ENCODE assay signal across 22 cellular contexts in the genomic region with DNA sequence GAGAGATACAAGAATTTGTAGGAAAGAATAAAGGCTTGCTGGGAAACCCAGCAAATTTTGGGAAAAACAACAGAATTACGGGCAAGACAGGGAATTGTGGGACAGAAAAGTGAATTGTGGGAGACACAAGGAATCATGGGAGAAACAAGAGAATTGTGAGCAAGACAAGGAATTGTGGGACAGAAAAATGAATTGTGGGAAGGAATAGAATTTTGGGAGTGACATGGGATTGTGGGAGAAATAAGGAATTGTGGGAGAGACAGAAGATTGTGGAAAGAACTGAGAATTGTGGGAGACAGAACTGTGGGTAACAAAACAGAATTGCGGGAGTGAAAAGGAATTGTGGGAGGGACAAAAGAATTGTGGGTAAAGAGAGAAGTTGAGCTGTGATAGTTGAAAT. TPM values are rescaled to one million over a fixed set of nuclear protein-coding genes. Genes with fewer than 3 reads are reported as not detected.
DNase-seq lines count a peak whose midpoint lies in the region; ATAC-seq lines count a peak whose summit lies in the region.
"Had no signal": no experiment of that assay in that cellular context is flagged by ENCODE, and none has a peak within 500 bp of the region (broad histone marks: within the 10 kb centered on the region; RNA-seq: fewer than 3 reads in every experiment).

No MANE protein-coding gene starts in this region.

- no peak overlapping the region for H3K27ac Mint-ChIP-seq in activated T-helper 17 cell treated with anti-CD3 and anti-CD28 coated beads, Interleukin-2, amount 50 U/mL, for 72 hours

- no peak for ATAC-seq in GM18520 (IDR thresholded peaks at IDR 0.05; ENCODE audit: unreplicated experiment)
- ATAC-seq in activated T-helper 17 cell treated with anti-CD3 and anti-CD28 coated beads, Interleukin-2, amount 50 U/mL, for 72 hours (replicated peaks), result no peak
- ATAC-seq: activated T-cell treated with anti-CD3 and anti-CD28 coated beads, Interleukin-2, amount 50 U/mL, for 72 hours; heart right ventricle; lower lobe of right lung; stimulated activated naive CD8-positive, alpha-beta T cell treated with anti-CD3 and anti-CD28 coated beads, Interleukin-15, amount 100 ng/mL, for 72 hours had no signal

- H3K4me1 Mint-ChIP-seq in activated T-helper 17 cell treated with anti-CD3 and anti-CD28 coated beads, Interleukin-2, amount 50 U/mL, for 72 hours, result peaks cover 6% of the 10 kb centered on the region

- H3K9ac ChIP-seq in Karpas-422 (ENCODE audit: low read length) (peak overlapping the region; percentile 80), SK-N-MC (ENCODE audit: insufficient read length) (no peak overlapping the region)

- no peak overlapping the region for H3K4me3 Mint-ChIP-seq in activated T-helper 17 cell treated with anti-CD3 and anti-CD28 coated beads, Interleukin-2, amount 50 U/mL, for 72 hours
- H3K4me3 Mint-ChIP-seq: activated naive CD8-positive, alpha-beta T cell treated with anti-CD3 and anti-CD28 coated beads, Interleukin-2, amount 10 ng/mL, durations not matched to agents 7 days and 5 days; activated T-cell treated with anti-CD3 and anti-CD28 coated beads, Interleukin-2, amount 50 U/mL, for 72 hours; type B pancreatic cell had no signal

- no peaks in the 10 kb centered on the region for H3K27me3 Mint-ChIP-seq in activated T-helper 17 cell treated with anti-CD3 and anti-CD28 coated beads, Interleukin-2, amount 50 U/mL, for 72 hours
- H3K27me3 Mint-ChIP-seq: activated naive CD8-positive, alpha-beta T cell treated with anti-CD3 and anti-CD28 coated beads, Interleukin-2, amount 10 ng/mL, durations not matched to agents 7 days and 5 days; stimulated activated naive CD8-positive, alpha-beta T cell treated with anti-CD3 and anti-CD28 coated beads, Interleukin-15, amount 100 ng/mL, for 72 hours; type B pancreatic cell had no signal

- H3K4me3 ChIP-seq in GM08714 (ENCODE audit: low read length) (peak overlapping the region; percentile 58; the same call in 1 of the 2 replicates), Karpas-422 (ENCODE audit: low read length) (peak overlapping the region; percentile 79), SK-N-MC (peak overlapping the region; percentile 82; the same call in 1 of the 2 replicates), neuron (ENCODE audit: low read length) (peak overlapping the region; percentile 57)

- intact Hi-C loops in posterior vena cava (cut with DNase I), result loop anchor here in 1 of 2 donors (5.0 kb wide), 1 partner anchor 863 kb away; no protein-coding TSS in a partner anchor

- no peak overlapping the region for H3K27ac ChIP-seq in Karpas-422 (ENCODE audit: low read length)
- no peak overlapping the region for H3K27ac ChIP-seq in SK-N-MC
- H3K27ac ChIP-seq: ovary had no signal

- H3K4me1 ChIP-seq in Karpas-422 (ENCODE audit: low read length), result peaks cover 30% of the 10 kb centered on the region
- peaks cover 6% of the 10 kb centered on the region for H3K4me1 ChIP-seq in neuron (ENCODE audit: insufficient read depth, low read length)
- H3K4me1 ChIP-seq: BE2C had no signal

- no peaks in the 10 kb centered on the region for H3K9me3 Mint-ChIP-seq in activated T-helper 17 cell treated with anti-CD3 and anti-CD28 coated beads, Interleukin-2, amount 50 U/mL, for 72 hours
- H3K9me3 Mint-ChIP-seq: activated naive CD8-positive, alpha-beta T cell treated with anti-CD3 and anti-CD28 coated beads, Interleukin-2, amount 10 ng/mL, durations not matched to agents 7 days and 5 days; activated T-cell treated with anti-CD3 and anti-CD28 coated beads, Interleukin-2, amount 50 U/mL, for 72 hours; stimulated activated naive CD8-positive, alpha-beta T cell treated with anti-CD3 and anti-CD28 coated beads, Interleukin-15, amount 100 ng/mL, for 72 hours; type B pancreatic cell had no signal

- peaks cover 35% of the 10 kb centered on the region for H3K79me2 ChIP-seq in Karpas-422 (ENCODE audit: low read length)

- H3K4me2 ChIP-seq in Karpas-422 (ENCODE audit: low read depth, low read length, poor library complexity, severe bottlenecking), result peak overlapping the region; percentile 79

- no peak overlapping the region for H2AFZ ChIP-seq in Karpas-422 (ENCODE audit: low read length)
- no peak overlapping the region for H2AFZ ChIP-seq in neuron (ENCODE audit: low read depth, low read length)

- DNase-seq in Karpas-422 (no peak), SK-N-MC (ENCODE audit: low read depth, low spot score) (no peak), posterior vena cava (ENCODE audit: low spot score) (no peak), LoVo (ENCODE audit: low spot score) (no peak)
- DNase-seq: activated CD4-positive, alpha-beta T cell treated with anti-CD3 and anti-CD28 coated beads for 1 hour; activated naive CD8-positive, alpha-beta T cell treated with anti-CD3 and anti-CD28 coated beads, Interleukin-2, amount 10 ng/mL, durations not matched to agents 7 days and 5 days; activated T-cell treated with anti-CD3 and anti-CD28 coated beads, Interleukin-2, amount 50 U/mL, for 72 hours; BE2C; cortex of kidney; heart right ventricle; Kasumi-1; lower lobe of right lung; NCI-H146; NCI-H2171 treated with DMSO at 0.1 percent for 48 hours; ovary; stimulated activated CD4-positive, alpha-beta T cell treated with anti-CD3 and anti-CD28 coated beads, Interleukin-4, amount 100 ng/mL, for 1 hour; stimulated activated naive CD8-positive, alpha-beta T cell treated with anti-CD3 and anti-CD28 coated beads, Interleukin-15, amount 100 ng/mL, for 72 hours had no signal

- H3K9me2 ChIP-seq in Karpas-422 (replicated peaks; ENCODE audit: insufficient read depth, low read length), result no peaks in the 10 kb centered on the region

- H3K9me3 ChIP-seq in Karpas-422 (ENCODE audit: low read length) (peaks cover 7% of the 10 kb centered on the region), SK-N-MC (ENCODE audit: low read depth, low read length) (no peaks in the 10 kb centered on the region), neuron (ENCODE audit: low read length) (no peaks in the 10 kb centered on the region)
- H3K9me3 ChIP-seq: BE2C, heart right ventricle, lower lobe of right lung, ovary had no signal

- H3K27me3 ChIP-seq in Karpas-422 (ENCODE audit: low read length), result no peaks in the 10 kb centered on the region
- no peaks in the 10 kb centered on the region for H3K27me3 ChIP-seq in neuron (ENCODE audit: insufficient read depth, low read length)
- H3K27me3 ChIP-seq: BE2C, heart right ventricle, ovary had no signal

- no peaks in the 10 kb centered on the region for H3K36me3 ChIP-seq in Karpas-422 (ENCODE audit: insufficient read depth, low read length)
- peaks cover 8% of the 10 kb centered on the region; the same call in 1 of the 2 replicates for H3K36me3 ChIP-seq in SK-N-MC (ENCODE audit: insufficient read depth, low read length)
- peaks cover 5% of the 10 kb centered on the region for H3K36me3 ChIP-seq in neuron (ENCODE audit: insufficient read depth, low read length)
- H3K36me3 ChIP-seq: BE2C, ovary had no signal

- H4K20me1 ChIP-seq in Karpas-422 (ENCODE audit: insufficient read depth, low read depth, low read length), result peaks cover 11% of the 10 kb centered on the region; the same call in 1 of the 2 replicates

- H3K36me3 Mint-ChIP-seq in activated T-helper 17 cell treated with anti-CD3 and anti-CD28 coated beads, Interleukin-2, amount 50 U/mL, for 72 hours (ENCODE audit: low read depth), result peaks cover 35% of the 10 kb centered on the region

RNA-seq across cellular contexts. Expression of a gene that starts 1.2 kb away (rescaled TPM):
- 13.7 and 27.4 TPM in 2 replicates for total RNA-seq in Karpas-422 (2014; rRNA removed; shearing (Covaris generic); ENCODE audit: low replicate concordance)
- 10 to 100 TPM; 15.5 to 29.8 TPM for total RNA-seq in activated T-helper 17 cell treated with anti-CD3 and anti-CD28 coated beads, Interleukin-2, amount 50 U/mL, for 72 hours
- total RNA-seq in posterior vena cava, result 10 to 100 TPM; 14.5 to 17.7 TPM
